8 cellular contexts compared by ENCODE assay signal in genomic region chr7:77799078-77799964, GRCh38.
DNase-seq lines count a peak whose midpoint lies in the region; ATAC-seq, FAIRE-seq and TF ChIP-seq lines count a peak whose summit lies in the region.

No MANE protein-coding gene starts in this region.

- H3K4me1 Mint-ChIP-seq in nephron: peaks cover 29% of the 10 kb centered on the region

- TF ChIP-seq CTCF in fibroblast of mammary gland (conservative IDR thresholded peaks at IDR 0.05; ENCODE audit: control insufficient read depth, insufficient read depth, low read depth, low read length) (no peak), nephron (IDR thresholded peaks at IDR 0.05; ENCODE audit: unreplicated experiment in 3 of 3) (peak in 2 of 3 experiments; percentile 0 to 40)

- H3K36me3 Mint-ChIP-seq in nephron (ENCODE audit: low read depth): peaks cover 20% of the 10 kb centered on the region

- peaks cover 6% of the 10 kb centered on the region for H3K9me3 Mint-ChIP-seq in nephron

- peak overlapping the region; percentile 91 to 94 (median 93) for H3K4me3 Mint-ChIP-seq in nephron

- peak; percentile 1 for ATAC-seq in HG02981 (IDR thresholded peaks at IDR 0.05; ENCODE audit: unreplicated experiment)

- peak; percentile 43 for DNase-seq in GM03348 (ENCODE audit: low spot score)
- peak; percentile 96 for DNase-seq in NOMO-1 treated with DMSO at 0.1 percent for 48 hours (lab: John Stamatoyannopoulos, UW; ENCODE audit: unreplicated experiment)
- peak; percentile 9 for DNase-seq in activated T-helper 1 cell treated with Interleukin-2 at 50 U/mL for 16 hours (ENCODE audit: low read depth)
- DNase-seq in fibroblast of mammary gland (ENCODE audit: low read depth): peak; percentile 30
- DNase-seq in urothelium cell line (ENCODE audit: low spot score): peak; percentile 33
- no peak for DNase-seq in DMS153 treated with DMSO at 0.1 percent for 48 hours (lab: John Stamatoyannopoulos, UW; ENCODE audit: unreplicated experiment)

- H3K4me3 ChIP-seq in fibroblast of mammary gland (ENCODE audit: control insufficient read depth, low read depth, low read length): peak overlapping the region; percentile 97

- FAIRE-seq in urothelium cell line (lab: Jason Lieb, UNC): no peak

- H3K27ac Mint-ChIP-seq in nephron: peak overlapping the region; percentile 88 to 93 (median 90)

- H3K27me3 Mint-ChIP-seq in nephron (ENCODE audit: low read depth): no peaks in the 10 kb centered on the region
